In genomic region chr17:79814624-79814965, GRCh38 we compare ENCODE assay signal across 9 cellular contexts. TPM values are rescaled to one million over a fixed set of nuclear protein-coding genes. Genes with fewer than 3 reads are reported as not detected.
DNase-seq lines count a peak whose midpoint lies in the region; ATAC-seq and TF ChIP-seq lines count a peak whose summit lies in the region.
"Had no signal": no experiment of that assay in that cellular context is flagged by ENCODE, and none has a peak within 500 bp of the region (broad histone marks: within the 10 kb centered on the region; RNA-seq: fewer than 3 reads in every experiment).

No MANE protein-coding gene starts in this region.

- H3F3A ChIP-seq in Loucy (ENCODE audit: low read depth) (no peaks in the 10 kb centered on the region), neural progenitor cell (ENCODE audit: low read depth) (peaks cover 33% of the 10 kb centered on the region)

- H3K4me3 Mint-ChIP-seq in CD4-positive, CD25-positive, alpha-beta regulatory T cell = peak overlapping the region; percentile 65 to 92 (median 69)
- H3K4me3 Mint-ChIP-seq in effector memory CD8-positive, alpha-beta T cell = peak overlapping the region; percentile 69 to 76
- H3K4me3 Mint-ChIP-seq in neural progenitor cell = peak overlapping the region; percentile 75

- H3K36me3 ChIP-seq in CD4-positive, CD25-positive, alpha-beta regulatory T cell (ENCODE audit: control insufficient read depth, insufficient read depth, low read length) = no peaks in the 10 kb centered on the region
- no peaks in the 10 kb centered on the region for H3K36me3 ChIP-seq in Loucy (ENCODE audit: insufficient read depth, low read length)
- no peaks in the 10 kb centered on the region for H3K36me3 ChIP-seq in neural progenitor cell

- peaks cover 20% of the 10 kb centered on the region; the same call in 1 of the 2 replicates for H3K79me2 ChIP-seq in Loucy (ENCODE audit: insufficient read depth, low read length)
- H3K79me2 ChIP-seq in neural progenitor cell (ENCODE audit: low read depth) = no peaks in the 10 kb centered on the region

- H3K9me2 ChIP-seq in Loucy (replicated peaks; ENCODE audit: low read depth, low read length) = no peaks in the 10 kb centered on the region

- no peaks in the 10 kb centered on the region for H4K20me1 ChIP-seq in Loucy (ENCODE audit: insufficient read depth, low read length, poor library complexity, severe bottlenecking)
- H4K20me1 ChIP-seq in neural progenitor cell (ENCODE audit: low read depth) = peaks cover 7% of the 10 kb centered on the region

- TF ChIP-seq CTCF in Loucy (conservative IDR thresholded peaks at IDR 0.05; ENCODE audit: low read length) (no peak), neural progenitor cell (IDR thresholded peaks at IDR 0.05) (no peak)

- no peaks in the 10 kb centered on the region for H3K9me3 ChIP-seq in CD4-positive, CD25-positive, alpha-beta regulatory T cell (ENCODE audit: control insufficient read depth in 2 of 2, low read length in 2 of 2)
- no peaks in the 10 kb centered on the region for H3K9me3 ChIP-seq in Loucy (ENCODE audit: insufficient read depth, low read depth, low read length)
- no peaks in the 10 kb centered on the region for H3K9me3 ChIP-seq in neural progenitor cell (ENCODE audit: low read depth)

- peaks cover 0 to 30% (median 17%) of the 10 kb centered on the region in 4 donors for H3K4me1 Mint-ChIP-seq in CD4-positive, CD25-positive, alpha-beta regulatory T cell
- H3K4me1 Mint-ChIP-seq in effector memory CD8-positive, alpha-beta T cell (ENCODE audit: low read depth in 2 of 2) = peaks cover 21% of the 10 kb centered on the region in 2 donors
- H3K4me1 Mint-ChIP-seq in neural progenitor cell = peaks cover 24% of the 10 kb centered on the region

- H2AFZ ChIP-seq in Loucy (ENCODE audit: low read length) (no peak overlapping the region), neural progenitor cell (replicated peaks) (no peak overlapping the region)

- H3K9me3 Mint-ChIP-seq in CD4-positive, CD25-positive, alpha-beta regulatory T cell = peaks cover 0 to 7% (median 0%) of the 10 kb centered on the region in 7 donors
- H3K9me3 Mint-ChIP-seq in effector memory CD8-positive, alpha-beta T cell = no peaks in the 10 kb centered on the region
- no peaks in the 10 kb centered on the region for H3K9me3 Mint-ChIP-seq in neural progenitor cell

- H3K4me2 ChIP-seq in Loucy (ENCODE audit: low read depth, low read length, poor library complexity, severe bottlenecking) (peak overlapping the region; percentile 66), neural progenitor cell (peak overlapping the region; percentile 73)

- H3K36me3 Mint-ChIP-seq in CD4-positive, CD25-positive, alpha-beta regulatory T cell = no peaks in the 10 kb centered on the region
- H3K36me3 Mint-ChIP-seq in effector memory CD8-positive, alpha-beta T cell (ENCODE audit: insufficient read depth) = peaks cover 22% of the 10 kb centered on the region
- peaks cover 3% of the 10 kb centered on the region for H3K36me3 Mint-ChIP-seq in neural progenitor cell

- peaks cover 62% of the 10 kb centered on the region for H3K27me3 Mint-ChIP-seq in CD4-positive, CD25-positive, alpha-beta regulatory T cell
- peaks cover 37 to 80% of the 10 kb centered on the region in 2 donors for H3K27me3 Mint-ChIP-seq in effector memory CD8-positive, alpha-beta T cell
- peaks cover 47% of the 10 kb centered on the region for H3K27me3 Mint-ChIP-seq in neural progenitor cell (ENCODE audit: insufficient read depth, low read depth)

- H3K27ac ChIP-seq in CD4-positive, CD25-positive, alpha-beta regulatory T cell (ENCODE audit: insufficient read depth, low read length, poor library complexity, severe bottlenecking) = no peak overlapping the region
- no peak overlapping the region for H3K27ac ChIP-seq in neural progenitor cell

- H3K27me3 ChIP-seq in CD4-positive, CD25-positive, alpha-beta regulatory T cell (ENCODE audit: control insufficient read depth, insufficient read depth, low read length) = peaks cover 20% of the 10 kb centered on the region
- H3K27me3 ChIP-seq in Loucy (ENCODE audit: insufficient read depth, low read length, poor library complexity, severe bottlenecking) = no peaks in the 10 kb centered on the region
- peaks cover 97% of the 10 kb centered on the region for H3K27me3 ChIP-seq in neural progenitor cell

- peak overlapping the region; percentile 81 for H3K9ac ChIP-seq in Loucy (ENCODE audit: low read depth, low read length, poor library complexity, severe bottlenecking)
- H3K9ac ChIP-seq in neural progenitor cell = no peak overlapping the region

- H3K27ac Mint-ChIP-seq in CD4-positive, CD25-positive, alpha-beta regulatory T cell = peak overlapping the region in 1 of 3 donors; percentile 74
- peak overlapping the region; percentile 65 to 84 for H3K27ac Mint-ChIP-seq in effector memory CD8-positive, alpha-beta T cell
- H3K27ac Mint-ChIP-seq in neural progenitor cell = peak overlapping the region; percentile 6

- ATAC-seq in CD4-positive, CD25-positive, alpha-beta regulatory T cell (ENCODE audit: low read depth in 2 of 2) = no peak
- ATAC-seq in effector memory CD8-positive, alpha-beta T cell (replicated peaks) = no peak
- ATAC-seq in HG02759 (IDR thresholded peaks at IDR 0.05; ENCODE audit: unreplicated experiment) = no peak

- no peak overlapping the region for H3K4me3 ChIP-seq in CD4-positive, CD25-positive, alpha-beta regulatory T cell (ENCODE audit: low read depth, low read length)
- H3K4me3 ChIP-seq in Loucy (ENCODE audit: low read length, poor library complexity, severe bottlenecking) (no peak overlapping the region), neural progenitor cell (peak overlapping the region; percentile 25)

- H3K4me1 ChIP-seq in CD4-positive, CD25-positive, alpha-beta regulatory T cell (ENCODE audit: control insufficient read depth, insufficient read depth, low read length, poor library complexity, severe bottlenecking) = peaks cover 46% of the 10 kb centered on the region
- H3K4me1 ChIP-seq in Loucy (ENCODE audit: insufficient read depth, low read length, poor library complexity, severe bottlenecking) (peaks cover 16% of the 10 kb centered on the region), neural progenitor cell (peaks cover 36% of the 10 kb centered on the region)

- DNase-seq in CD4-positive, CD25-positive, alpha-beta regulatory T cell = no peak
- no peak for DNase-seq in effector memory CD8-positive, alpha-beta T cell
- DNase-seq in neural progenitor cell (ENCODE audit: low spot score) (peak; percentile 29), NCI-H345 treated with DMSO at 0.1 percent for 48 hours (lab: John Stamatoyannopoulos, UW; ENCODE audit: unreplicated experiment) (no peak), NCI-H2227 treated with DMSO at 0.1 percent for 48 hours (lab: John Stamatoyannopoulos, UW) (no peak), mucosa of gallbladder (ENCODE audit: low spot score) (no peak)
- DNase-seq: NCI-H1048 had no signal

RNA-seq across cellular contexts. Expression of gene CBX8, which starts 17.7 kb away (rescaled TPM):
- total RNA-seq in CD4-positive, CD25-positive, alpha-beta regulatory T cell = 3.4 TPM
- polyA plus RNA-seq in CD4-positive, CD25-positive, alpha-beta regulatory T cell = 1 to 10 TPM in 2 of 4 donors, under 1 TPM in 2; 0.30 to 1.7 (median 0.87) TPM
- total RNA-seq in neural progenitor cell (ENCODE audit: low replicate concordance) (2.8 and 15.2 TPM in 2 replicates), mucosa of gallbladder (9.7 TPM)

RNA-seq across cellular contexts. Expression of gene CBX4, which starts 24.6 kb away (rescaled TPM):
- 137 TPM for total RNA-seq in CD4-positive, CD25-positive, alpha-beta regulatory T cell
- polyA plus RNA-seq in CD4-positive, CD25-positive, alpha-beta regulatory T cell = 10 to 100 TPM in 1 of 4 donors, 1 to 10 TPM in 3; 2.9 to 10.0 (median 4.6) TPM
- 2.7 and 5.6 TPM in 2 replicates for total RNA-seq in neural progenitor cell (ENCODE audit: low replicate concordance)
- total RNA-seq in mucosa of gallbladder = 36.7 TPM

RNA-seq across cellular contexts. Expression of gene CBX2, which starts 36.6 kb away (rescaled TPM):
- total RNA-seq in CD4-positive, CD25-positive, alpha-beta regulatory T cell = 0.81 TPM
- under 1 TPM in 2 of 4 donors, not detected in 2; 0.11 to 0.17 TPM for polyA plus RNA-seq in CD4-positive, CD25-positive, alpha-beta regulatory T cell
- total RNA-seq in neural progenitor cell (ENCODE audit: low replicate concordance) (53.5 and 155 TPM in 2 replicates), mucosa of gallbladder (1.2 TPM)

Comparison
In these comparisons a context has a peak if more than half of its experiments do, and no peak if none do; other contexts are left out.
1. RNA of gene CBX2, which starts 36.6 kb away (total RNA-seq): 53.5 to 155 TPM in neural progenitor cell; 1.2 TPM in mucosa of gallbladder (single experiment) and 0.81 TPM in CD4-positive, CD25-positive, alpha-beta regulatory T cell (single experiment); every median in the first group is over 10 times any median in the second.
2. Peak in every context shown above with its lines, with median percentiles within 50 percentile points of each other: H3K4me3 Mint-ChIP-seq.